ENCODE assay signal across 17 cellular contexts in genomic region chr10:37707829-37708578, GRCh38.
"Had no signal": no experiment of that assay in that cellular context is flagged by ENCODE, and none has a peak within 500 bp of the region (broad histone marks: within the 10 kb centered on the region; RNA-seq: fewer than 3 reads in every experiment).

No MANE protein-coding gene starts in this region.

- H3K4me3 Mint-ChIP-seq: activated naive CD4-positive, alpha-beta T cell treated with anti-CD3 and anti-CD28 coated beads, Interleukin-2, amount 50 U/mL, for 24 hours; activated T-cell treated with anti-CD3 and anti-CD28 coated beads, Interleukin-2, amount 50 U/mL, for 72 hours; central memory CD8-positive, alpha-beta T cell; mesothelial cell of epicardium had no signal

- H3K27me3 Mint-ChIP-seq: central memory CD8-positive, alpha-beta T cell had no signal

- DNase-seq: activated CD4-positive, alpha-beta T cell treated with anti-CD3 and anti-CD28 coated beads, Interleukin-2, amount 50 U/mL, for 1 hour; activated effector memory CD4-positive, alpha-beta T cell treated with anti-CD3 and anti-CD28 coated beads, Interleukin-2, amount 50 U/mL, for 16 hours; activated T-cell treated with anti-CD3 and anti-CD28 coated beads, Interleukin-2, amount 50 U/mL, for 72 hours; colonic mucosa; foreskin melanocyte; left lung; psoas muscle; right cardiac atrium; stimulated activated naive CD8-positive, alpha-beta T cell treated with anti-CD3 and anti-CD28 coated beads, Interleukin-15, Interleukin-2, amounts not matched to agents 100 U/mL and 50 U/mL, for 24 hours; T1000; uterus had no signal

- H3K27ac ChIP-seq: ascending aorta, colonic mucosa, left lung, psoas muscle, skin epidermis, tibial nerve, uterus had no signal

- H3K9me3 ChIP-seq: ascending aorta, colonic mucosa, psoas muscle, uterus had no signal

- H3K27me3 ChIP-seq: ascending aorta, colonic mucosa, left lung, tibial nerve, uterus had no signal

- ATAC-seq: activated T-cell treated with anti-CD3 and anti-CD28 coated beads, Interleukin-2, amount 50 U/mL, for 72 hours; left lung; psoas muscle; right cardiac atrium; stimulated activated naive CD8-positive, alpha-beta T cell treated with anti-CD3 and anti-CD28 coated beads, Interleukin-15, Interleukin-2, amounts not matched to agents 100 U/mL and 50 U/mL, for 24 hours had no signal

- H3K36me3 Mint-ChIP-seq: activated naive CD4-positive, alpha-beta T cell treated with anti-CD3 and anti-CD28 coated beads, Interleukin-2, amount 50 U/mL, for 24 hours had no signal

- H3K27ac Mint-ChIP-seq: activated naive CD4-positive, alpha-beta T cell treated with anti-CD3 and anti-CD28 coated beads, Interleukin-2, amount 50 U/mL, for 24 hours; activated T-cell treated with anti-CD3 and anti-CD28 coated beads, Interleukin-2, amount 50 U/mL, for 72 hours; mesothelial cell of epicardium had no signal

- H3K9me3 Mint-ChIP-seq: central memory CD8-positive, alpha-beta T cell had no signal

- H3K4me1 Mint-ChIP-seq: activated naive CD4-positive, alpha-beta T cell treated with anti-CD3 and anti-CD28 coated beads, Interleukin-2, amount 50 U/mL, for 24 hours; central memory CD8-positive, alpha-beta T cell; mesothelial cell of epicardium had no signal

- H3K36me3 ChIP-seq: ascending aorta, colonic mucosa, left lung, tibial nerve, uterus had no signal

- H3K4me1 ChIP-seq: ascending aorta, colonic mucosa, left lung, psoas muscle, tibial nerve, uterus had no signal

- H3K4me3 ChIP-seq: ascending aorta, colonic mucosa, left lung, psoas muscle, skin epidermis, tibial nerve, uterus had no signal
